11 cellular contexts compared by ENCODE assay signal in genomic region chr11:79973701-79974626, GRCh38.
DNase-seq lines count a peak whose midpoint lies in the region; ATAC-seq, FAIRE-seq and TF ChIP-seq lines count a peak whose summit lies in the region.
"Had no signal": no experiment of that assay in that cellular context is flagged by ENCODE, and none has a peak within 500 bp of the region (broad histone marks: within the 10 kb centered on the region; RNA-seq: fewer than 3 reads in every experiment).

No MANE protein-coding gene starts in this region.

- no peak overlapping the region for H3K9ac ChIP-seq in keratinocyte (ENCODE audit: control insufficient read depth, extremely low read depth, insufficient read depth, low read length)

- no TSS peak for BruUV-seq in A673 (replicated peaks; lab: Mats Ljungman, UMichigan)

- no peaks in the 10 kb centered on the region for H3K9me1 ChIP-seq in keratinocyte (ENCODE audit: control insufficient read depth, extremely low read depth, insufficient read depth, low read length)

- TF ChIP-seq CTCF in A673 (conservative IDR thresholded peaks at IDR 0.05; ENCODE audit: low read depth, low read length), result no peak
- no peak for TF ChIP-seq CTCF in chondrocyte (IDR thresholded peaks at IDR 0.05)
- TF ChIP-seq CTCF in keratinocyte (optimal IDR thresholded peaks at IDR 0.05 in 1 of 3, IDR thresholded peaks at IDR 0.05 in 1 of 3, conservative IDR thresholded peaks at IDR 0.05 in 1 of 3; ENCODE audit: extremely low read depth in 1 of 3, insufficient read depth in 2 of 3, low read length in 3 of 3), result no peak
- TF ChIP-seq CTCF in BE2C (IDR thresholded peaks at IDR 0.05; ENCODE audit: low read depth, low read length), result no peak

- H3K27me3 ChIP-seq in A673 (replicated peaks; ENCODE audit: insufficient read depth, low read depth, low read length, poor library complexity) (no peaks in the 10 kb centered on the region), keratinocyte (ENCODE audit: control insufficient read depth, extremely low read depth, insufficient read depth, low read length) (no peaks in the 10 kb centered on the region), BE2C (no peaks in the 10 kb centered on the region)
- H3K27me3 ChIP-seq in naive thymus-derived CD4-positive, alpha-beta T cell (ENCODE audit: control insufficient read depth in 2 of 2, insufficient read depth in 2 of 2, low read length in 2 of 2), result no peaks in the 10 kb centered on the region

- ATAC-seq in naive thymus-derived CD4-positive, alpha-beta T cell, result no peak

- DNase-seq in A673 (ENCODE audit: low spot score) (peak; percentile 7), LHCN-M2 (ENCODE audit: low read depth) (peak; percentile 39), chondrocyte (ENCODE audit: low spot score) (no peak), keratinocyte (ENCODE audit: low read depth, low spot score) (no peak), BE2C (no peak), pons (ENCODE audit: low spot score) (no peak), DMS79 treated with DMSO at 0.1 percent for 48 hours (lab: John Stamatoyannopoulos, UW) (no peak)
- no peak for DNase-seq in naive thymus-derived CD4-positive, alpha-beta T cell
- DNase-seq: activated gamma-delta T cell treated with Interleukin-2 at 50 U/mL for 16 hours; stimulated activated CD4-positive, alpha-beta T cell treated with anti-CD3 and anti-CD28 coated beads, Interleukin-15, amount 100 ng/mL, for 24 hours had no signal

- H3K4me3 ChIP-seq in A673 (ENCODE audit: low read depth, low read length, poor library complexity, severe bottlenecking) (no peak overlapping the region), keratinocyte (ENCODE audit: control insufficient read depth in 2 of 3, extremely low read depth in 1 of 3, insufficient read depth in 2 of 3, low read depth in 1 of 3, low read length in 3 of 3) (no peak overlapping the region), BE2C (ENCODE audit: low read depth, low read length) (no peak overlapping the region)
- H3K4me3 ChIP-seq in naive thymus-derived CD4-positive, alpha-beta T cell (ENCODE audit: low read length), result no peak overlapping the region

- peak overlapping the region; percentile 52 for H3K4me3 Mint-ChIP-seq in chondrocyte (ENCODE audit: unreplicated experiment)
- no peak overlapping the region for H3K4me3 Mint-ChIP-seq in naive thymus-derived CD4-positive, alpha-beta T cell
- H3K4me3 Mint-ChIP-seq: memory B cell had no signal

- FAIRE-seq in keratinocyte (lab: Jason Lieb, UNC), result no peak

- H2AFZ ChIP-seq in keratinocyte (ENCODE audit: control insufficient read depth, low read length), result no peak overlapping the region

- no peaks in the 10 kb centered on the region for H4K20me1 ChIP-seq in keratinocyte (ENCODE audit: control insufficient read depth, extremely low read depth, insufficient read depth, low read length)

- intact Hi-C loops in A673 (cut with micrococcal nuclease; ENCODE audit: unreplicated experiment), result no loop called here
- intact Hi-C loops in naive thymus-derived CD4-positive, alpha-beta T cell (cut with micrococcal nuclease), result no loop called here

- peak overlapping the region; percentile 20 for H3K4me2 ChIP-seq in keratinocyte (ENCODE audit: control insufficient read depth, extremely low read depth, insufficient read depth, low read depth, low read length)

- dilution Hi-C loops in keratinocyte (cut with MboI; ENCODE audit: extremely low pct_ligation_motif_present, low sequenced_read_pairs), result no loop called here

- no peaks in the 10 kb centered on the region for H3K9me3 Mint-ChIP-seq in chondrocyte (ENCODE audit: low read depth)
- H3K9me3 Mint-ChIP-seq in naive thymus-derived CD4-positive, alpha-beta T cell, result peaks cover 0 to 14% (median 7%) of the 10 kb centered on the region in 11 donors

- H3K4me1 Mint-ChIP-seq in chondrocyte (ENCODE audit: low read depth), result no peaks in the 10 kb centered on the region
- no peaks in the 10 kb centered on the region for H3K4me1 Mint-ChIP-seq in naive thymus-derived CD4-positive, alpha-beta T cell
- H3K4me1 Mint-ChIP-seq: memory B cell had no signal

- POLR2A ChIA-PET in A673 (lab: Charles Lee; ENCODE audit: low non-redundant PET), result no interaction called here
- POLR2A ChIA-PET in naive thymus-derived CD4-positive, alpha-beta T cell (lab: Charles Lee), result no interaction called here

- H3K36me3 Mint-ChIP-seq in chondrocyte (ENCODE audit: low read depth), result no peaks in the 10 kb centered on the region
- no peaks in the 10 kb centered on the region for H3K36me3 Mint-ChIP-seq in naive thymus-derived CD4-positive, alpha-beta T cell
- H3K36me3 Mint-ChIP-seq: memory B cell had no signal

- H3K27ac Mint-ChIP-seq in chondrocyte (ENCODE audit: unreplicated experiment), result no peak overlapping the region
- H3K27ac Mint-ChIP-seq in naive thymus-derived CD4-positive, alpha-beta T cell, result no peak overlapping the region
- H3K27ac Mint-ChIP-seq: memory B cell had no signal

- H3K27me3 Mint-ChIP-seq in chondrocyte (ENCODE audit: low read depth), result peaks cover 3% of the 10 kb centered on the region
- no peaks in the 10 kb centered on the region for H3K27me3 Mint-ChIP-seq in naive thymus-derived CD4-positive, alpha-beta T cell
- H3K27me3 Mint-ChIP-seq: memory B cell had no signal

- no peaks in the 10 kb centered on the region for H3K79me2 ChIP-seq in keratinocyte (ENCODE audit: control insufficient read depth, insufficient read depth, low read length)

- CTCF ChIA-PET in A673 (lab: Charles Lee), result no interaction called here
- CTCF ChIA-PET in naive thymus-derived CD4-positive, alpha-beta T cell (lab: Charles Lee), result no interaction called here

- H3K27ac ChIP-seq in A673 (ENCODE audit: low read depth, low read length, poor library complexity, severe bottlenecking) (no peak overlapping the region), keratinocyte (ENCODE audit: control insufficient read depth, insufficient read depth, low read length) (no peak overlapping the region)
- H3K27ac ChIP-seq in naive thymus-derived CD4-positive, alpha-beta T cell (ENCODE audit: low read depth, low read length), result no peak overlapping the region

- H3K9me3 ChIP-seq in A673 (ENCODE audit: low read depth, low read length, poor library complexity, severe bottlenecking) (no peaks in the 10 kb centered on the region), keratinocyte (ENCODE audit: control insufficient read depth, low read depth, low read length) (no peaks in the 10 kb centered on the region), BE2C (no peaks in the 10 kb centered on the region)
- no peaks in the 10 kb centered on the region for H3K9me3 ChIP-seq in naive thymus-derived CD4-positive, alpha-beta T cell (ENCODE audit: control insufficient read depth in 2 of 3, low read length in 3 of 3)

- H3K4me1 ChIP-seq in A673 (ENCODE audit: insufficient read depth, low read length, poor library complexity, severe bottlenecking) (no peaks in the 10 kb centered on the region), keratinocyte (ENCODE audit: control insufficient read depth, extremely low read depth, insufficient read depth, low read length) (no peaks in the 10 kb centered on the region), BE2C (no peaks in the 10 kb centered on the region)
- no peaks in the 10 kb centered on the region for H3K4me1 ChIP-seq in naive thymus-derived CD4-positive, alpha-beta T cell (ENCODE audit: control insufficient read depth in 2 of 2, insufficient read depth in 2 of 2, low read length in 2 of 2)

- H3K36me3 ChIP-seq in A673 (ENCODE audit: insufficient read depth, low read length, poor library complexity, severe bottlenecking) (no peaks in the 10 kb centered on the region), keratinocyte (ENCODE audit: control insufficient read depth in 2 of 2, extremely low read depth in 1 of 2, insufficient read depth in 2 of 2, low read length in 2 of 2) (no peaks in the 10 kb centered on the region), BE2C (no peaks in the 10 kb centered on the region)
- H3K36me3 ChIP-seq in naive thymus-derived CD4-positive, alpha-beta T cell (ENCODE audit: control insufficient read depth in 2 of 3, insufficient read depth in 3 of 3, low read length in 3 of 3), result no peaks in the 10 kb centered on the region

Comparison
In these comparisons a context has a peak if more than half of its experiments do, and no peak if none do; other contexts are left out.
1. DNase-seq: peak in A673 (single experiment) and LHCN-M2 (single experiment); none in chondrocyte (single experiment), keratinocyte (single experiment), BE2C (single experiment), pons (single experiment), naive thymus-derived CD4-positive, alpha-beta T cell (0 of 9) and DMS79 treated with DMSO at 0.1 percent for 48 hours (single experiment).